ENCODE assay signal across 8 cellular contexts in genomic region chr15:74958320-74958907, GRCh38. TPM values are rescaled to one million over a fixed set of nuclear protein-coding genes. Genes with fewer than 3 reads are reported as not detected.
DNase-seq lines count a peak whose midpoint lies in the region; ATAC-seq and TF ChIP-seq lines count a peak whose summit lies in the region.

No MANE protein-coding gene starts in this region.

- no peaks in the 10 kb centered on the region for H3K36me3 Mint-ChIP-seq in activated CD4-positive, alpha-beta T cell treated with anti-CD3 and anti-CD28 coated beads, Interleukin-2, amount 10 ng/mL, durations not matched to agents 7 days and 5 days (ENCODE audit: low read depth)
- no peaks in the 10 kb centered on the region for H3K36me3 Mint-ChIP-seq in activated B cell treated with CpG ODN at 0.5 μM for 24 hours (ENCODE audit: low read depth)

- peak overlapping the region; percentile 1 for H3K27ac Mint-ChIP-seq in activated CD4-positive, alpha-beta T cell treated with anti-CD3 and anti-CD28 coated beads, Interleukin-2, amount 10 ng/mL, durations not matched to agents 7 days and 5 days
- no peak overlapping the region for H3K27ac Mint-ChIP-seq in activated B cell treated with CpG ODN at 0.5 μM for 24 hours

- TF ChIP-seq CTCF in activated B cell treated with CpG ODN at 0.5 μM for 24 hours (IDR thresholded peaks at IDR 0.05), result no peak
- TF ChIP-seq CTCF in retinal pigment epithelial cell (conservative IDR thresholded peaks at IDR 0.05; ENCODE audit: low read depth, low read length), result no peak
- no peak for TF ChIP-seq CTCF in omental fat pad (IDR thresholded peaks at IDR 0.05)

- intact Hi-C loops in activated B cell treated with CpG ODN at 0.5 μM for 24 hours (cut with micrococcal nuclease) (loop anchor here (5.0 kb wide), 2 partner anchors 49 to 831 kb away; no protein-coding TSS in a partner anchor), left ventricle myocardium superior (cut with micrococcal nuclease) (no loop called here)

- CTCF ChIA-PET in activated CD4-positive, alpha-beta T cell treated with anti-CD3 and anti-CD28 coated beads, Interleukin-2, amount 10 ng/mL, durations not matched to agents 7 days and 5 days (lab: Charles Lee), result interaction anchor here (1.1 to 3.0 kb wide), 3 partner anchors 8 to 52 kb away, joined by 3 to 9 read pairs (median 7); partner anchors contain the start of gene SCAMP5
- CTCF ChIA-PET in activated B cell treated with CpG ODN at 0.5 μM for 24 hours (lab: Charles Lee), result interaction anchor here (1.4 kb wide), 1 partner anchor 9 kb away, joined by 3 read pairs; no protein-coding TSS in a partner anchor

- peak overlapping the region; percentile 33 for H3K4me3 ChIP-seq in retinal pigment epithelial cell (ENCODE audit: low read length)

- H3K27me3 Mint-ChIP-seq in activated CD4-positive, alpha-beta T cell treated with anti-CD3 and anti-CD28 coated beads, Interleukin-2, amount 10 ng/mL, durations not matched to agents 7 days and 5 days, result peaks cover 38% of the 10 kb centered on the region
- H3K27me3 Mint-ChIP-seq in activated B cell treated with CpG ODN at 0.5 μM for 24 hours, result peaks cover 29% of the 10 kb centered on the region

- peak overlapping the region; percentile 27 for H3K4me3 Mint-ChIP-seq in activated CD4-positive, alpha-beta T cell treated with anti-CD3 and anti-CD28 coated beads, Interleukin-2, amount 10 ng/mL, durations not matched to agents 7 days and 5 days
- H3K4me3 Mint-ChIP-seq in activated B cell treated with CpG ODN at 0.5 μM for 24 hours, result peak overlapping the region; percentile 61

- ATAC-seq in activated B cell treated with CpG ODN at 0.5 μM for 24 hours (ENCODE audit: low read depth) (no peak), left ventricle myocardium superior (peak; percentile 45), omental fat pad (ENCODE audit: low FRiP score) (no peak), GM19397 (IDR thresholded peaks at IDR 0.05; ENCODE audit: unreplicated experiment) (no peak)

- peaks cover 48% of the 10 kb centered on the region for H3K4me1 Mint-ChIP-seq in activated CD4-positive, alpha-beta T cell treated with anti-CD3 and anti-CD28 coated beads, Interleukin-2, amount 10 ng/mL, durations not matched to agents 7 days and 5 days
- H3K4me1 Mint-ChIP-seq in activated B cell treated with CpG ODN at 0.5 μM for 24 hours, result peaks cover 34% of the 10 kb centered on the region

- no peaks in the 10 kb centered on the region for H3K9me3 Mint-ChIP-seq in activated CD4-positive, alpha-beta T cell treated with anti-CD3 and anti-CD28 coated beads, Interleukin-2, amount 10 ng/mL, durations not matched to agents 7 days and 5 days
- H3K9me3 Mint-ChIP-seq in activated B cell treated with CpG ODN at 0.5 μM for 24 hours, result no peaks in the 10 kb centered on the region

- no peak for DNase-seq in activated CD4-positive, alpha-beta T cell treated with anti-CD3 and anti-CD28 coated beads, Interleukin-2, amount 10 ng/mL, durations not matched to agents 7 days and 5 days
- no peak for DNase-seq in activated CD4-positive, alpha-beta T cell treated with anti-CD3 and anti-CD28 coated beads, Interleukin-2, amount 50 U/mL, for 4 hours
- DNase-seq in activated B cell treated with CpG ODN at 0.5 μM for 24 hours (peak; percentile 18), left ventricle myocardium superior (peak; percentile 77), retinal pigment epithelial cell (ENCODE audit: low read depth) (no peak), omental fat pad (ENCODE audit: low spot score) (no peak), NCI-H187 (lab: John Stamatoyannopoulos, UW) (no peak)

- POLR2A ChIA-PET in activated CD4-positive, alpha-beta T cell treated with anti-CD3 and anti-CD28 coated beads, Interleukin-2, amount 10 ng/mL, durations not matched to agents 7 days and 5 days (lab: Charles Lee), result no interaction called here
- POLR2A ChIA-PET in activated B cell treated with CpG ODN at 0.5 μM for 24 hours (lab: Charles Lee), result interaction anchor here (2.3 kb wide), 1 partner anchor 20 kb away, joined by 10 read pairs; the partner anchor contains the start of gene COX5A

RNA-seq across cellular contexts. Expression of gene RPP25, which starts 1.8 kb away (rescaled TPM):
- total RNA-seq in activated CD4-positive, alpha-beta T cell treated with anti-CD3 and anti-CD28 coated beads, Interleukin-2, amount 10 ng/mL, durations not matched to agents 7 days and 5 days, result 1 to 10 TPM; 6.4 TPM
- 4.0 and 4.3 TPM in 2 replicates for total RNA-seq in activated B cell treated with CpG ODN at 0.5 μM for 24 hours
- 2.3 TPM for total RNA-seq in left ventricle myocardium superior
- 10 to 100 TPM in 2 of 4 donors, 1 to 10 TPM in 2; 6.9 to 14.4 (median 9.4) TPM for total RNA-seq in omental fat pad

RNA-seq across cellular contexts. Expression of gene COX5A, which starts 20.5 kb away (rescaled TPM):
- total RNA-seq in activated CD4-positive, alpha-beta T cell treated with anti-CD3 and anti-CD28 coated beads, Interleukin-2, amount 10 ng/mL, durations not matched to agents 7 days and 5 days, result 100 to 1,000 TPM; 236 to 239 TPM
- 150 and 159 TPM in 2 replicates for total RNA-seq in activated B cell treated with CpG ODN at 0.5 μM for 24 hours
- 1,577 TPM for total RNA-seq in left ventricle myocardium superior
- total RNA-seq in omental fat pad, result 100 to 1,000 TPM in 1 of 4 donors, 10 to 100 TPM in 3; 47.6 to 103 (median 69.7) TPM

RNA-seq across cellular contexts. Expression of gene SCAMP5, which starts 36.9 kb away (rescaled TPM):
- 1 to 10 TPM; 2.0 to 3.0 TPM for total RNA-seq in activated CD4-positive, alpha-beta T cell treated with anti-CD3 and anti-CD28 coated beads, Interleukin-2, amount 10 ng/mL, durations not matched to agents 7 days and 5 days
- total RNA-seq in activated B cell treated with CpG ODN at 0.5 μM for 24 hours, result 0.44 and 0.62 TPM in 2 replicates
- 2.8 TPM for total RNA-seq in left ventricle myocardium superior
- total RNA-seq in omental fat pad, result 1 to 10 TPM in 3 of 4 donors, under 1 TPM in 1; 0.60 to 4.6 (median 2.6) TPM

RNA-seq across cellular contexts. Expression of gene FAM219B, which starts 51.8 kb away (rescaled TPM):
- 10 to 100 TPM; 65.8 to 68.2 TPM for total RNA-seq in activated CD4-positive, alpha-beta T cell treated with anti-CD3 and anti-CD28 coated beads, Interleukin-2, amount 10 ng/mL, durations not matched to agents 7 days and 5 days
- total RNA-seq in activated B cell treated with CpG ODN at 0.5 μM for 24 hours (76.0 and 90.4 TPM in 2 replicates), left ventricle myocardium superior (110 TPM), omental fat pad (10 to 100 TPM; 45.0 to 89.9 (median 59.8) TPM)

Comparison
In these comparisons a context has a peak if more than half of its experiments do, and no peak if none do; other contexts are left out.
1. DNase-seq: peak in activated B cell treated with CpG ODN at 0.5 μM for 24 hours (single experiment) and left ventricle myocardium superior (single experiment); none in activated CD4-positive, alpha-beta T cell treated with anti-CD3 and anti-CD28 coated beads, Interleukin-2, amount 10 ng/mL, durations not matched to agents 7 days and 5 days (single experiment), activated CD4-positive, alpha-beta T cell treated with anti-CD3 and anti-CD28 coated beads, Interleukin-2, amount 50 U/mL, for 4 hours (0 of 2), retinal pigment epithelial cell (single experiment), omental fat pad (single experiment) and NCI-H187 (0 of 2).